19 cellular contexts compared by ENCODE assay signal in genomic region chr10:19576576-19576975, GRCh38.
"Had no signal": no experiment of that assay in that cellular context is flagged by ENCODE, and none has a peak within 500 bp of the region (broad histone marks: within the 10 kb centered on the region; RNA-seq: fewer than 3 reads in every experiment).

No MANE protein-coding gene starts in this region.

- H3K4me2 ChIP-seq: hepatocyte had no signal

- H3K79me2 ChIP-seq: hepatocyte had no signal

- H3K4me1 ChIP-seq: colonic mucosa, right atrium auricular region, sigmoid colon had no signal

- H3K27ac ChIP-seq: colonic mucosa, hepatocyte, ovary, right atrium auricular region, sigmoid colon, skin epidermis had no signal

- H3K4me1 Mint-ChIP-seq: naive thymus-derived CD8-positive, alpha-beta T cell; neural crest cell had no signal

- DNase-seq: colonic mucosa; dermis blood vessel endothelial cell; foreskin melanocyte; head of caudate nucleus; kidney glomerular epithelial cell; mammary epithelial cell; mucosa of descending colon; naive thymus-derived CD8-positive, alpha-beta T cell; nucleus accumbens; ovary; sigmoid colon; stimulated activated CD4-positive, alpha-beta T cell treated with anti-CD3 and anti-CD28 coated beads, Interleukin-12 subunit alpha, Interleukin-12 subunit beta, amount 100 ng/mL, for 4 hours; stimulated activated naive CD4-positive, alpha-beta T cell treated with Interleukin-2 at 50 U/mL for 16 hours had no signal

- H3K27me3 Mint-ChIP-seq: naive thymus-derived CD8-positive, alpha-beta T cell had no signal

- FAIRE-seq: endothelial cell of umbilical vein, islet of Langerhans had no signal

- H3K9me3 Mint-ChIP-seq: neural crest cell had no signal

- H3K27ac Mint-ChIP-seq: naive thymus-derived CD8-positive, alpha-beta T cell had no signal

- H3K36me3 ChIP-seq: colonic mucosa, ovary, right atrium auricular region, sigmoid colon had no signal

- H3K27me3 ChIP-seq: colonic mucosa, hepatocyte, ovary, right atrium auricular region, sigmoid colon had no signal

- H3K36me3 Mint-ChIP-seq: naive thymus-derived CD8-positive, alpha-beta T cell had no signal

- H3K4me3 ChIP-seq: colonic mucosa, hepatocyte, mucosa of descending colon, ovary, right atrium auricular region, sigmoid colon, skin epidermis had no signal

- H3K4me3 Mint-ChIP-seq: naive thymus-derived CD8-positive, alpha-beta T cell; neural crest cell had no signal
